Comparison of ENCODE assay signal across 16 cellular contexts in the genomic region with DNA sequence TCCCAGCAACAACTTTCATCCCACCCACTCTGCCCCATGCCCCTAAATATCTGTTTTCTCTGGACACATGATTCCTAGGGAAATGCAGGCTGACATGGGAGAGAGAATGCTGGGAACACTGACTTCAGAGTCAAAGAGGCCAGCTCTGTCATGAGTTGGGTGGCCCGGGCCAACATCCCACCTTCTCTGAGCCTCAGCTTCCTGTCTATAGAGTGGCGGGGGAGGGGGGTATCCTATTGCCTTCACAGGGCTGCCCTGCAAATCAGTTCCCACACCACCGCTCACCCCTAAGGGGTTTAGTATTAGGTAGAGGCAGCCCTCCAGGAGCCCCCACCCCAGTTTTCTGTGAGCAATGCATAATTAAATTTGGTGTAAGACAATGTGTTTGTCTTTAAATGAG.
"Had no signal": no experiment of that assay in that cellular context is flagged by ENCODE, and none has a peak within 500 bp of the region (broad histone marks: within the 10 kb centered on the region; RNA-seq: fewer than 3 reads in every experiment).

No MANE protein-coding gene starts in this region.

- ATAC-seq: activated CD4-positive, CD25-positive, alpha-beta regulatory T cell treated with anti-CD3 and anti-CD28 coated beads, Interleukin-2, amount 50 U/mL, for 24 hours; activated T-cell treated with anti-CD3 and anti-CD28 coated beads, Interleukin-2, amount 50 U/mL, for 4 hours; left lobe of liver; natural killer cell; stimulated activated memory B cell treated with anti-CD40 and anti-IgM and Interleukin-4, amounts not matched to agents 10 μg/mL and 1 μg/mL and 100 μg/mL, for 72 hours had no signal

- H3K27ac ChIP-seq: cardiac muscle cell, SK-N-MC, VCaP had no signal

- H3K9me3 ChIP-seq: stomach had no signal

- H3K36me3 ChIP-seq: cardiac muscle cell, stomach had no signal

- DNase-seq: activated CD8-positive, alpha-beta memory T cell treated with anti-CD3 and anti-CD28 coated beads, Interleukin-2, amount 50 U/mL, for 4 hours; activated naive CD4-positive, alpha-beta T cell treated with Interleukin-2 at 50 U/mL for 16 hours; activated naive CD8-positive, alpha-beta T cell treated with anti-CD3 and anti-CD28 coated beads for 36 hours; activated T-cell treated with anti-CD3 and anti-CD28 coated beads, Interleukin-2, amount 50 U/mL, for 4 hours; kidney; natural killer cell; small intestine; stimulated activated CD4-positive, alpha-beta T cell treated with anti-CD3 and anti-CD28 coated beads, Interleukin-15, amount 100 ng/mL, for 24 hours; stomach; trophoblast cell had no signal

- H3K4me3 ChIP-seq: cardiac muscle cell, SK-N-MC, stomach had no signal

- H3K27me3 ChIP-seq: cardiac muscle cell had no signal
